ENCODE assay signal across 1 cellular context in genomic region chr17:58085039-58085715, GRCh38.
TF ChIP-seq lines count a peak whose summit lies in the region.

No MANE protein-coding gene starts in this region.

TF ChIP-seq in WTC11, 78 proteins besides CTCF, POLR2A, EP300 and RAD21 (continued from another document):
- TF ChIP-seq ZNF281 (CRISPR knock-in tag; IDR thresholded peaks at IDR 0.05) (no peak), CREM (CRISPR knock-in tag; IDR thresholded peaks at IDR 0.05) (no peak), SOX15 (CRISPR knock-in tag; IDR thresholded peaks at IDR 0.05) (no peak), KAT7 (CRISPR knock-in tag; IDR thresholded peaks at IDR 0.05; ENCODE audit: borderline replicate concordance) (no peak)
